ENCODE assay signal across 8 cellular contexts in genomic region chr1:33080373-33080772, GRCh38.
DNase-seq lines count a peak whose midpoint lies in the region; TF ChIP-seq lines count a peak whose summit lies in the region.

No MANE protein-coding gene starts in this region.

- H3K4me2 ChIP-seq in SU-DHL-6 (ENCODE audit: low read depth, low read length, poor library complexity, severe bottlenecking) = peak overlapping the region; percentile 50

- peak overlapping the region; percentile 68 for H3K4me3 ChIP-seq in GM12864 (ENCODE audit: low read depth, low read length)
- peak overlapping the region; percentile 46 for H3K4me3 ChIP-seq in SU-DHL-6 (ENCODE audit: insufficient read depth, low read length, poor library complexity, severe bottlenecking)
- peak overlapping the region; percentile 79 for H3K4me3 ChIP-seq in fibroblast of pulmonary artery (replicated peaks; ENCODE audit: low read depth, low read length)
- peak overlapping the region; percentile 84 for H3K4me3 ChIP-seq in retinal pigment epithelial cell (ENCODE audit: low read length)

- no peaks in the 10 kb centered on the region for H3F3A ChIP-seq in SU-DHL-6 (ENCODE audit: insufficient read depth)

- no peak for DNase-seq in GM12864 (ENCODE audit: low read depth)
- no peak for DNase-seq in fibroblast of pulmonary artery (ENCODE audit: low read depth)
- no peak for DNase-seq in retinal pigment epithelial cell (ENCODE audit: low read depth)
- DNase-seq in NCI-H1105 (lab: John Stamatoyannopoulos, UW) = no peak
- no peak for DNase-seq in SKM-1 treated with dmso at 0.1 percent for 144 hours (lab: John Stamatoyannopoulos, UW; ENCODE audit: unreplicated experiment)
- DNase-seq in AG08396 (ENCODE audit: low spot score) = no peak
- no peak for DNase-seq in HuH-7.5 (ENCODE audit: low spot score)

- no peaks in the 10 kb centered on the region for H3K79me2 ChIP-seq in SU-DHL-6 (ENCODE audit: insufficient read depth, low read length)

- TF ChIP-seq CTCF in GM12864 (IDR thresholded peaks at IDR 0.05; ENCODE audit: low read depth, low read length, missing control alignments) (no peak), SU-DHL-6 (IDR thresholded peaks at IDR 0.05; ENCODE audit: insufficient read depth, low read length, poor library complexity, severe bottlenecking) (no peak), fibroblast of pulmonary artery (IDR thresholded peaks at IDR 0.05; ENCODE audit: low read length, missing control alignments) (no peak), retinal pigment epithelial cell (conservative IDR thresholded peaks at IDR 0.05; ENCODE audit: low read depth, low read length) (no peak)

- H3K36me3 ChIP-seq in SU-DHL-6 (ENCODE audit: low read length) = no peaks in the 10 kb centered on the region

- no peaks in the 10 kb centered on the region for H3K9me2 ChIP-seq in SU-DHL-6 (replicated peaks; ENCODE audit: insufficient read depth, low read length)

- H3K27ac ChIP-seq in SU-DHL-6 (ENCODE audit: low read depth, low read length) = no peak overlapping the region

- peak overlapping the region; percentile 49 for H2AFZ ChIP-seq in SU-DHL-6 (ENCODE audit: low read depth, low read length, severe bottlenecking)

- H3K9ac ChIP-seq in SU-DHL-6 (ENCODE audit: low read length) = no peak overlapping the region

- H4K20me1 ChIP-seq in SU-DHL-6 (ENCODE audit: low read depth, low read length) = no peaks in the 10 kb centered on the region

- H3K9me3 ChIP-seq in SU-DHL-6 (ENCODE audit: insufficient read depth, low read length) = no peaks in the 10 kb centered on the region

- H3K27me3 ChIP-seq in SU-DHL-6 (ENCODE audit: low read length) = no peaks in the 10 kb centered on the region
